22 cellular contexts compared by ENCODE assay signal in the genomic region with DNA sequence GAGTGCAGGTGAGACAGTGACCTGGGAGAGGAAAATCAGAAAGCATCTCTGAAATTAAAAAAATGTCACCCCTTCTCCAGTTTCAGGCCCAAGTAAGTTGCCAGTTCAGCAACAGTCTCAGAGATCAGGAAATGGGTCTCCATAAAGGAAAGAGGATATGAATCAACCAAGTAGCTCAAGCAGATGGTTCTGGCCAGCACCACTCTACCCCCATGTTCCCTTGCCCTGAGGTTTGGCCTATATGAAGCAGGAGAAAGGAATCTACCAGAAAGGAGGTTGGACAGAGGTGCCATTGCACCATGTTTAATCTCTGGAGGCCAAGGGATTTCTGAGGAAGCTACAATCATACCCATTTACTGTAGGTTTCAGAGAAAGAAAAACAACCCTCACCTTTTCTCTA. TPM values are rescaled to one million over a fixed set of nuclear protein-coding genes. Genes with fewer than 3 reads are reported as not detected.
DNase-seq lines count a peak whose midpoint lies in the region; ATAC-seq and TF ChIP-seq lines count a peak whose summit lies in the region.
"Had no signal": no experiment of that assay in that cellular context is flagged by ENCODE, and none has a peak within 500 bp of the region (broad histone marks: within the 10 kb centered on the region; RNA-seq: fewer than 3 reads in every experiment).

No MANE protein-coding gene starts in this region.

- peaks cover 44% of the 10 kb centered on the region for H3K36me3 ChIP-seq in right atrium auricular region
- H3K36me3 ChIP-seq in muscle layer of colon (ENCODE audit: insufficient read depth, low read length): peaks cover 50% of the 10 kb centered on the region
- H3K36me3 ChIP-seq: adrenal gland, HAP-1, SJSA1 had no signal

- H3K9me3 ChIP-seq in right atrium auricular region: no peaks in the 10 kb centered on the region
- no peaks in the 10 kb centered on the region for H3K9me3 ChIP-seq in muscle layer of colon (ENCODE audit: low read length)
- H3K9me3 ChIP-seq: A549, adrenal gland, HAP-1, mucosa of descending colon, SJSA1 had no signal

- H3K4me1 ChIP-seq in right atrium auricular region: peaks cover 0 to 73% of the 10 kb centered on the region in 2 donors
- peaks cover 78% of the 10 kb centered on the region for H3K4me1 ChIP-seq in muscle layer of colon (ENCODE audit: insufficient read depth, low read length)
- H3K4me1 ChIP-seq: A549 had no signal

- H3K27ac ChIP-seq in right atrium auricular region: peak overlapping the region; percentile 44 to 51
- H3K27ac ChIP-seq in coronary artery: peak overlapping the region in 1 of 2 donors; percentile 59
- H3K27ac ChIP-seq in muscle layer of colon (ENCODE audit: low read depth, low read length): peak overlapping the region; percentile 45
- H3K27ac ChIP-seq: A549, adrenal gland, SJSA1 had no signal

- H3K4me3 ChIP-seq in right atrium auricular region (no peak overlapping the region), coronary artery (peak overlapping the region; percentile 99), muscle layer of colon (ENCODE audit: low read depth in 1 of 2, low read length in 2 of 2) (peak overlapping the region in 1 of 2 donors; percentile 29)
- H3K4me3 ChIP-seq: A549, adrenal gland, HAP-1, mucosa of descending colon, SJSA1 had no signal

- ATAC-seq in GM18873 (IDR thresholded peaks at IDR 0.05; ENCODE audit: low FRiP score, unreplicated experiment): no peak
- no peak for ATAC-seq in HG02763 (IDR thresholded peaks at IDR 0.05; ENCODE audit: unreplicated experiment)
- ATAC-seq in GM21381 (IDR thresholded peaks at IDR 0.05; ENCODE audit: unreplicated experiment): no peak
- ATAC-seq: A549; activated CD8-positive, alpha-beta memory T cell treated with anti-CD3 and anti-CD28 coated beads, Interleukin-2, amount 10 ng/mL, durations not matched to agents 7 days and 5 days; mucosa of descending colon; stimulated activated effector memory CD8-positive, alpha-beta T cell treated with anti-CD3 and anti-CD28 coated beads, Interleukin-12 subunit alpha, Interleukin-12 subunit beta, amount 100 ng/mL, for 72 hours had no signal

- H3K9ac ChIP-seq in muscle layer of colon (ENCODE audit: low read length): no peak overlapping the region

- intact Hi-C loops in cardiac septum (cut with DNase I): no loop called here

- TF ChIP-seq CTCF in right atrium auricular region (IDR thresholded peaks at IDR 0.05) (no peak), coronary artery (IDR thresholded peaks at IDR 0.05) (no peak)

- DNase-seq in right atrium auricular region (ENCODE audit: low spot score): no peak
- DNase-seq in cardiac septum (ENCODE audit: low spot score): no peak
- no peak for DNase-seq in coronary artery (ENCODE audit: low spot score)
- no peak for DNase-seq in NCI-H2227 (lab: John Stamatoyannopoulos, UW; ENCODE audit: unreplicated experiment)
- DNase-seq: activated CD4-positive, CD25-positive, alpha-beta regulatory T cell treated with anti-CD3 and anti-CD28 coated beads, Interleukin-2, amount 50 U/mL, for 72 hours; activated CD8-positive, alpha-beta memory T cell treated with anti-CD3 and anti-CD28 coated beads, Interleukin-2, amount 10 ng/mL, durations not matched to agents 7 days and 5 days; adrenal gland; cerebellar nuclear complex; hippocampal formation; KG1; mucosa of descending colon; NCI-H1105; NCI-H526 treated with DMSO at 0.1 percent for 48 hours; occipital lobe had no signal

- H3K27me3 ChIP-seq in right atrium auricular region: no peaks in the 10 kb centered on the region
- H3K27me3 ChIP-seq in muscle layer of colon (ENCODE audit: control insufficient read depth in 1 of 2, insufficient read depth in 2 of 2, low read length in 2 of 2): no peaks in the 10 kb centered on the region
- H3K27me3 ChIP-seq: adrenal gland, SJSA1 had no signal

RNA-seq across cellular contexts. Expression of a gene that starts 7.7 kb away (rescaled TPM):
- 10 to 100 TPM; 22.6 to 32.5 TPM for total RNA-seq in right atrium auricular region
- total RNA-seq in cardiac septum: 14.4 TPM
